Comparison of ENCODE assay signal across 5 cellular contexts in the genomic region with DNA sequence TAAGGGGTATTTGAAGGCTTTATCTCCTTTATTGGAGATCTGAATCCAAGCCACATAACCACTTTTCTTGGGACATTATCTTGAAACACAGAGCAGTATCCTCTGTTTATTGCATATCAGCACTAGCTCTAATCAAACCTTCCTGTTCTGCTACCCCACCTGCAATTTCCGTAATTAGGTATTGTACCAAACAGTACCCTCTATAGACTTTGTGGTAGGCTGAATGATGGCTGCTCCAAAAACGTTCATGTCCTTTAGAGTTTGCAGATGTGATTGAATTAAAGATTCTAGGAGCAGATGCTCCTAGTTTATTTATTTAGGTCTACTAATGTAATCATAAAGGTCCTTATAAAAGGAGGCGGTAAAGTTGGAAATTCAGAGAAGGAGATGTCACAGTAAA.
"Had no signal": no experiment of that assay in that cellular context is flagged by ENCODE, and none has a peak within 500 bp of the region (broad histone marks: within the 10 kb centered on the region; RNA-seq: fewer than 3 reads in every experiment).

No MANE protein-coding gene starts in this region.

- ATAC-seq: GM23338, K562 had no signal

- DNase-seq: H9, HCEC 1CT, IMR-90 had no signal
